ENCODE assay signal across 1 cellular context in genomic region chr10:125783957-125784356, GRCh38.
TF ChIP-seq lines count a peak whose summit lies in the region.

No MANE protein-coding gene starts in this region.

TF ChIP-seq in GM12878, 131 proteins besides CTCF, POLR2A, EP300 and RAD21 (continued from another document):
- TF ChIP-seq PKNOX1 (IDR thresholded peaks at IDR 0.05) = peak; percentile 73; the same call in 1 of the 2 replicates
- TF ChIP-seq RUNX3 (IDR thresholded peaks at IDR 0.05; ENCODE audit: low read length) = peak; percentile 43
- TF ChIP-seq, protein P1, sequence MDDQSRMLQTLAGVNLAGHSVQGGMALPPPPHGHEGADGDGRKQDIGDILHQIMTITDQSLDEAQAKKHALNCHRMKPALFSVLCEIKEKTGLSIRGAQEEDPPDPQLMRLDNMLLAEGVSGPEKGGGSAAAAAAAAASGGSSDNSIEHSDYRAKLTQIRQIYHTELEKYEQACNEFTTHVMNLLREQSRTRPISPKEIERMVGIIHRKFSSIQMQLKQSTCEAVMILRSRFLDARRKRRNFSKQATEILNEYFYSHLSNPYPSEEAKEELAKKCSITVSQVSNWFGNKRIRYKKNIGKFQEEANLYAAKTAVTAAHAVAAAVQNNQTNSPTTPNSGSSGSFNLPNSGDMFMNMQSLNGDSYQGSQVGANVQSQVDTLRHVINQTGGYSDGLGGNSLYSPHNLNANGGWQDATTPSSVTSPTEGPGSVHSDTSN (IDR thresholded peaks at IDR 0.05; ENCODE audit: insufficient replicate concordance, low read depth, low read length) = peak; percentile 64
- peak; percentile 32; the same call in 1 of the 2 replicates for TF ChIP-seq SPI1 (IDR thresholded peaks at IDR 0.05; ENCODE audit: borderline replicate concordance, insufficient read depth, low read depth, low read length)
- TF ChIP-seq MTA2 (IDR thresholded peaks at IDR 0.05; ENCODE audit: low read depth) = 0 out of 2 replicates have a peak, but pooled peaks have one; percentile 28
- TF ChIP-seq ZNF687 (IDR thresholded peaks at IDR 0.05) = peak; percentile 32; the same call in 1 of the 2 replicates
- TF ChIP-seq SUPT20H (IDR thresholded peaks at IDR 0.05; ENCODE audit: borderline replicate concordance, control insufficient read depth, low read depth, low read length) = no peak
- TF ChIP-seq CREM (IDR thresholded peaks at IDR 0.05; ENCODE audit: low read depth) = peak; percentile 71
